Comparison of ENCODE assay signal across 9 cellular contexts in the genomic region with DNA sequence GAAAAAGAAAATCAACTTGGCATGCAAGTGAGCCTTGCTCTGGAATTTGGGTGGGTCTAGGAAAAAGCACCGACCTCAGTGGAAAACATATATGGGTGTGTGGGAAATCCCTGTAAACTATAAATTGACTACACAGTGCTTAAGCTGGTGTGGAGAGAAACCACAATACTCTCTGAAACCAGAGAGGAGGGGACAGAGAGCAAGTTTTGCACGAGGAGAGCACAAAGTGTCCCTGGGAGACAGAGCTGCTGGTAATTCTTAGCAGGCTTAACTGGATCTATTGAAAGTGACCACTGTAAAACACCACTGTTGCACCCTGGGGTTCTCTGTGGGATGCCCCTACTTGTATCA. TPM values are rescaled to one million over a fixed set of nuclear protein-coding genes. Genes with fewer than 3 reads are reported as not detected.
A peak's percentile ranks its signal among the peaks of the same experiment; 100 is the strongest.
DNase-seq lines count a peak whose midpoint lies in the region; ATAC-seq, FAIRE-seq and TF ChIP-seq lines count a peak whose summit lies in the region.
"Had no signal": no experiment of that assay in that cellular context is flagged by ENCODE, and none has a peak within 500 bp of the region (broad histone marks: within the 10 kb centered on the region; RNA-seq: fewer than 3 reads in every experiment).

No MANE protein-coding gene starts in this region.

- peak; percentile 66 for FAIRE-seq in GM12892 (lab: Jason Lieb, UNC)
- no peak for FAIRE-seq in frontal cortex (lab: Jason Lieb, UNC)

- peak; percentile 75 for ATAC-seq in GM19467 (IDR thresholded peaks at IDR 0.05; ENCODE audit: unreplicated experiment)
- ATAC-seq in HG03064 (IDR thresholded peaks at IDR 0.05; ENCODE audit: low read depth, unreplicated experiment) = peak; percentile 64

- H3K27me3 ChIP-seq in esophagus squamous epithelium = no peaks in the 10 kb centered on the region

- no peaks in the 10 kb centered on the region for H3K36me3 ChIP-seq in esophagus squamous epithelium

- TF ChIP-seq POLR2A in GM12892 (IDR thresholded peaks at IDR 0.05; ENCODE audit: low read depth, low read length) = no peak
- TF ChIP-seq POLR2A in esophagus squamous epithelium (IDR thresholded peaks at IDR 0.05) = no peak

- intact Hi-C loops in esophagus squamous epithelium (cut with DNase I) = no loop called here

- H3K9me3 ChIP-seq in esophagus squamous epithelium = no peaks in the 10 kb centered on the region

- H3K4me3 ChIP-seq in esophagus squamous epithelium = no peak overlapping the region

- DNase-seq in GM12892 (ENCODE audit: insufficient read length) = no peak
- no peak for DNase-seq in esophagus squamous epithelium (lab: John Stamatoyannopoulos, UW)
- DNase-seq in frontal cortex (ENCODE audit: low spot score in 2 of 2) = no peak
- no peak for DNase-seq in ACHN
- no peak for DNase-seq in globus pallidus (ENCODE audit: low spot score)
- DNase-seq in DMS79 treated with DMSO at 0.1 percent for 48 hours (lab: John Stamatoyannopoulos, UW) = no peak
- DNase-seq: CD4-positive, CD25-positive, alpha-beta regulatory T cell had no signal

- peak overlapping the region; percentile 76 to 83 (median 82) for H3K27ac ChIP-seq in esophagus squamous epithelium

- TF ChIP-seq CTCF in esophagus squamous epithelium (IDR thresholded peaks at IDR 0.05) = no peak

- WGBS in esophagus squamous epithelium, 2 donors = 13 to 27% methylated on average over 2 of the region's 2 CpGs

- in situ Hi-C loops in ACHN (cut with HindIII; ENCODE audit: low pct_ligation_motif_present, low pct_unique_long_range_greater_than_20kb, low sequenced_read_pairs) = no loop called here

- peaks cover 36 to 78% (median 48%) of the 10 kb centered on the region in 3 donors for H3K4me1 ChIP-seq in esophagus squamous epithelium

RNA-seq across cellular contexts. Expression of a gene that starts 12.8 kb away (rescaled TPM):
- polyA plus RNA-seq in GM12892 (2012; ENCODE audit: missing spikeins) = 0.57 TPM
- total RNA-seq in esophagus squamous epithelium (10 to 100 TPM in 3 of 4 donors, 1 to 10 TPM in 1; 8.1 to 17.8 (median 15.8) TPM), frontal cortex (not detected)
- polyA plus RNA-seq: CD4-positive, CD25-positive, alpha-beta regulatory T cell had no signal
